13 cellular contexts compared by ENCODE assay signal in genomic region chr9:127873886-127874285, GRCh38. TPM values are rescaled to one million over a fixed set of nuclear protein-coding genes. Genes with fewer than 3 reads are reported as not detected.
DNase-seq lines count a peak whose midpoint lies in the region; ATAC-seq and TF ChIP-seq lines count a peak whose summit lies in the region.
"Had no signal": no experiment of that assay in that cellular context is flagged by ENCODE, and none has a peak within 500 bp of the region (broad histone marks: within the 10 kb centered on the region; RNA-seq: fewer than 3 reads in every experiment).

No MANE protein-coding gene starts in this region.

- H3K79me2 ChIP-seq in PC-3 (ENCODE audit: low read length): peaks cover 16% of the 10 kb centered on the region

- H3K27me3 ChIP-seq in PC-3 (ENCODE audit: low read length) (no peaks in the 10 kb centered on the region), tibial artery (no peaks in the 10 kb centered on the region)

- POLR2A ChIA-PET in PC-3 (lab: Charles Lee; ENCODE audit: unreplicated experiment): no interaction called here

- ATAC-seq in PC-3 (no peak), GM21381 (IDR thresholded peaks at IDR 0.05; ENCODE audit: unreplicated experiment) (no peak)
- ATAC-seq: activated T-cell treated with anti-CD3 and anti-CD28 coated beads, Interleukin-2, amount 50 U/mL, for 4 hours had no signal

- CTCF ChIA-PET in PC-3 (lab: Charles Lee): no interaction called here

- no peaks in the 10 kb centered on the region for H3K9me3 ChIP-seq in PC-3 (ENCODE audit: low read length)
- H3K9me3 ChIP-seq in tibial artery: no peaks in the 10 kb centered on the region

- no peaks in the 10 kb centered on the region for H3F3A ChIP-seq in PC-3 (ENCODE audit: low read length, unreplicated experiment)

- H3K9me2 ChIP-seq in PC-3 (replicated peaks; ENCODE audit: low read length): no peaks in the 10 kb centered on the region

- intact Hi-C loops in PC-3 (cut with micrococcal nuclease) (no loop called here), tibial artery (cut with DNase I; ENCODE audit: low total_unique reads) (loop anchor here (5.0 kb wide), 2 partner anchors 87 to 137 kb away; partner anchors contain the start of genes CDK9 and TOR2A)

- H3K4me1 ChIP-seq in PC-3 (ENCODE audit: insufficient read depth, low read length) (peaks cover 17% of the 10 kb centered on the region), tibial artery (peaks cover 0 to 55% (median 53%) of the 10 kb centered on the region in 4 donors)

- no peaks in the 10 kb centered on the region for H4K20me1 ChIP-seq in PC-3 (ENCODE audit: low read length)

- H3K27ac ChIP-seq in PC-3 (ENCODE audit: low read length): no peak overlapping the region
- peak overlapping the region; percentile 76 to 81 for H3K27ac ChIP-seq in tibial artery

- no peak for TF ChIP-seq CTCF in PC-3 (conservative IDR thresholded peaks at IDR 0.05; ENCODE audit: low read depth, low read length)
- TF ChIP-seq CTCF in tibial artery (IDR thresholded peaks at IDR 0.05): no peak

- H2AFZ ChIP-seq in PC-3 (ENCODE audit: low read length): no peak overlapping the region

- no TSS peak for BruUV-seq in PC-3 (replicated peaks; lab: Mats Ljungman, UMichigan)

- H3K36me3 ChIP-seq in PC-3 (ENCODE audit: low read depth, low read length): no peaks in the 10 kb centered on the region
- peaks cover 0 to 42% (median 29%) of the 10 kb centered on the region in 3 donors for H3K36me3 ChIP-seq in tibial artery

- no peak overlapping the region for H3K9ac ChIP-seq in PC-3 (ENCODE audit: low read length)

- no peak for DNase-seq in PC-3
- peak; percentile 84 for DNase-seq in fibroblast of gingiva (ENCODE audit: low read depth)
- peak; percentile 27 for DNase-seq in middle frontal gyrus (ENCODE audit: extremely low spot score, low spot score)
- peak; percentile 85 to 95 for DNase-seq in tibial artery
- DNase-seq in NCI-H82 treated with DMSO at 0.1 percent for 48 hours (lab: John Stamatoyannopoulos, UW; ENCODE audit: unreplicated experiment): no peak
- DNase-seq in NCI-H69 (lab: John Stamatoyannopoulos, UW): no peak
- no peak for DNase-seq in ecto neural progenitor cell (ENCODE audit: low spot score)
- DNase-seq: activated T-cell treated with anti-CD3 and anti-CD28 coated beads, Interleukin-2, amount 50 U/mL, for 4 hours; EL; mesendoderm; NCI-H510A; stimulated activated CD4-positive, alpha-beta T cell treated with anti-CD3 and anti-CD28 coated beads, Interleukin-4, amount 100 ng/mL, for 24 hours had no signal

- no peak overlapping the region for H3K4me3 ChIP-seq in PC-3 (ENCODE audit: low read length)
- H3K4me3 ChIP-seq in tibial artery: peak overlapping the region; percentile 19 to 21

- peak overlapping the region; percentile 67 for H3K4me2 ChIP-seq in PC-3 (ENCODE audit: low read length)

RNA-seq across cellular contexts. Expression of gene AK1, which starts 3.6 kb away (rescaled TPM):
- 79.1 and 105 TPM in 2 replicates for total RNA-seq in PC-3 (2014; rRNA removed)

RNA-seq across cellular contexts. Expression of gene ENG, which starts 19.4 kb away (rescaled TPM):
- total RNA-seq in PC-3 (2014; rRNA removed): 1.1 and 1.2 TPM in 2 replicates

RNA-seq across cellular contexts. Expression of gene ST6GALNAC6, which starts 25.5 kb away (rescaled TPM):
- 8.5 and 14.5 TPM in 2 replicates for total RNA-seq in PC-3 (2014; rRNA removed)

RNA-seq across cellular contexts. Expression of gene ST6GALNAC4, which starts 43.0 kb away (rescaled TPM):
- total RNA-seq in PC-3 (2014; rRNA removed): 26.9 and 27.8 TPM in 2 replicates

RNA-seq across cellular contexts. Expression of gene PIP5KL1, which starts 56.7 kb away (rescaled TPM):
- total RNA-seq in PC-3 (2014; rRNA removed): 5.1 and 5.4 TPM in 2 replicates

Comparison
In these comparisons a context has a peak if more than half of its experiments do, and no peak if none do; other contexts are left out.
1. DNase-seq: peak in fibroblast of gingiva (single experiment), middle frontal gyrus (single experiment) and tibial artery (2 of 2); none in PC-3 (single experiment), NCI-H82 treated with DMSO at 0.1 percent for 48 hours (single experiment), NCI-H69 (single experiment) and ecto neural progenitor cell (single experiment).